18 cellular contexts compared by ENCODE assay signal in the genomic region with DNA sequence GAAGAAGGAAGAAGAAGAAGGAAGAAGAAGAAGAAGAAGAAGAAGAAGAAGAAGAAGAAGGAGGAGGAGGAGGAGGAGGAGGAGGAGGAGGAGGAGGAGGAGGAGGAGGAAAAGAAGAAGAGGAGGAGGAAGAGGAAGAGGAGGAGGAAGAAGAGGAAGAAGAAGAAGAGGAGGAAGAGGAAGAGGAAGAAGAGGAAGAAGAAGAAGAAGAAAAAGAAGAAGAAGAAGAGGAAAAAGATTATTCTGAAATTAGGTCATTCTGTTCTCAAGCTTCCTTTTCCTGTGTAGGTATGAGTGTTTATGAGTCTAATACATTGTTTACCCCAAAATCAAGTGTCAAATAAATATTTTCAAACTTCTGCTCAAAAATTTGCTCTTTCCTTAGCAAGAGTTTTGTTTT. TPM values are rescaled to one million over a fixed set of nuclear protein-coding genes. Genes with fewer than 3 reads are reported as not detected.
"Had no signal": no experiment of that assay in that cellular context is flagged by ENCODE, and none has a peak within 500 bp of the region (broad histone marks: within the 10 kb centered on the region; RNA-seq: fewer than 3 reads in every experiment).

No MANE protein-coding gene starts in this region.

RNA-seq across cellular contexts. Expression of a gene that starts 6.5 kb away (rescaled TPM):
- total RNA-seq: dermis blood vessel endothelial cell, endothelial cell of umbilical vein, epithelial cell of proximal tubule, fibroblast of lung, heart right ventricle, left ventricle myocardium inferior, mucosa of gallbladder, occipital lobe, pancreas, posterior vena cava, pulmonary artery endothelial cell, suprapubic skin, transverse colon, urinary bladder had no signal
- polyA plus RNA-seq: endothelial cell of umbilical vein, fibroblast of lung, heart right ventricle, immature natural killer cell, neural cell, pancreas, urinary bladder had no signal

RNA-seq across cellular contexts. Expression of a gene that starts 21.6 kb away (rescaled TPM):
- total RNA-seq: dermis blood vessel endothelial cell, endothelial cell of umbilical vein, epithelial cell of proximal tubule, esophagus muscularis mucosa, fibroblast of lung, heart right ventricle, left ventricle myocardium inferior, mucosa of gallbladder, natural killer cell, occipital lobe, pancreas, posterior vena cava, pulmonary artery endothelial cell, suprapubic skin, transverse colon, urinary bladder had no signal
- polyA plus RNA-seq: endothelial cell of umbilical vein, fibroblast of lung, heart right ventricle, immature natural killer cell, neural cell, pancreas, urinary bladder had no signal
